15 cellular contexts compared by ENCODE assay signal in the genomic region with DNA sequence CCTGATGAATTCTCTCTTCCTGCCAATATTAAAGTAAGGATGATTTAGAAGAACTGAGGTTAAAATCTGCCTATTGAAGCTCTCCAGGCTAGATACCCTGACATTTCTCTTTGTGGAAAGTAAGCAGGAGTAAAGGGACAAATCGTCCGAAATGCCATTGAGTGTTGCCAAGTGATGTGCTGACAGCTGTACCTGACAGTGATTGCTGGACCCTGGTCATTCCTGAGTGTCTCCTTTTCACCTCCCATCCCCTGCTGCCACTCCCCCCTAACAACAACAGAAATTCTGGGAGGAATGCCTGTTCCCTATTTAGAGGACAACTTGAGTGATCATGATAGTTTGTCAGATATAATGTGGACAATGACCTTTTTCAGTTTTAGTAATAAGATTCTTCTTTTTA. TPM values are rescaled to one million over a fixed set of nuclear protein-coding genes. Genes with fewer than 3 reads are reported as not detected.
DNase-seq lines count a peak whose midpoint lies in the region; ATAC-seq and TF ChIP-seq lines count a peak whose summit lies in the region.
"Had no signal": no experiment of that assay in that cellular context is flagged by ENCODE, and none has a peak within 500 bp of the region (broad histone marks: within the 10 kb centered on the region; RNA-seq: fewer than 3 reads in every experiment).

No MANE protein-coding gene starts in this region.

- H3K9me3 ChIP-seq in gastrocnemius medialis, result no peaks in the 10 kb centered on the region
- H3K9me3 ChIP-seq in WERI-Rb-1 (ENCODE audit: severe bottlenecking), result no peaks in the 10 kb centered on the region
- H3K9me3 ChIP-seq: HAP-1 had no signal

- no peaks in the 10 kb centered on the region for H3K9me3 Mint-ChIP-seq in activated CD4-positive, alpha-beta T cell treated with anti-CD3 and anti-CD28 coated beads, Interleukin-2, amount 10 ng/mL, durations not matched to agents 24 days and 14 days
- H3K9me3 Mint-ChIP-seq in progenitor cell of endocrine pancreas (ENCODE audit: low read depth), result no peaks in the 10 kb centered on the region
- H3K9me3 Mint-ChIP-seq: CD8-positive, alpha-beta T cell had no signal

- H3K36me3 Mint-ChIP-seq in activated CD4-positive, alpha-beta T cell treated with anti-CD3 and anti-CD28 coated beads, Interleukin-2, amount 10 ng/mL, durations not matched to agents 24 days and 14 days (ENCODE audit: low read depth), result no peaks in the 10 kb centered on the region
- no peaks in the 10 kb centered on the region for H3K36me3 Mint-ChIP-seq in progenitor cell of endocrine pancreas (ENCODE audit: insufficient read depth)
- H3K36me3 Mint-ChIP-seq: CD14-positive monocyte; CD8-positive, alpha-beta T cell had no signal

- TF ChIP-seq CTCF in progenitor cell of endocrine pancreas (IDR thresholded peaks at IDR 0.05; ENCODE audit: unreplicated experiment) (no peak), gastrocnemius medialis (IDR thresholded peaks at IDR 0.05 in 4 of 5, conservative IDR thresholded peaks at IDR 0.05 in 1 of 5) (no peak), WERI-Rb-1 (IDR thresholded peaks at IDR 0.05; ENCODE audit: low read depth, low read length) (no peak)

- peak; percentile 77 to 87 for ATAC-seq in left cardiac atrium
- peak; percentile 46 for ATAC-seq in left lobe of liver
- no peak for ATAC-seq in gastrocnemius medialis
- ATAC-seq: CD8-positive, alpha-beta T cell had no signal

- H3K27ac Mint-ChIP-seq in activated CD4-positive, alpha-beta T cell treated with anti-CD3 and anti-CD28 coated beads, Interleukin-2, amount 10 ng/mL, durations not matched to agents 24 days and 14 days, result no peak overlapping the region
- peak overlapping the region; percentile 25 for H3K27ac Mint-ChIP-seq in progenitor cell of endocrine pancreas
- H3K27ac Mint-ChIP-seq: CD14-positive monocyte; CD8-positive, alpha-beta T cell had no signal

- H3K4me3 Mint-ChIP-seq in activated CD4-positive, alpha-beta T cell treated with anti-CD3 and anti-CD28 coated beads, Interleukin-2, amount 10 ng/mL, durations not matched to agents 24 days and 14 days, result no peak overlapping the region
- no peak overlapping the region for H3K4me3 Mint-ChIP-seq in progenitor cell of endocrine pancreas (ENCODE audit: low read depth)
- H3K4me3 Mint-ChIP-seq: CD14-positive monocyte; CD8-positive, alpha-beta T cell had no signal

- H3K4me3 ChIP-seq in gastrocnemius medialis, result no peak overlapping the region
- H3K4me3 ChIP-seq in WERI-Rb-1 (ENCODE audit: low read depth, low read length), result no peak overlapping the region
- H3K4me3 ChIP-seq: HAP-1 had no signal

- in situ Hi-C loops in gastrocnemius medialis (cut with MboI; ENCODE audit: low sequenced_read_pairs in 4 of 4), result no loop called here

- H3K27me3 ChIP-seq in gastrocnemius medialis (no peaks in the 10 kb centered on the region), WERI-Rb-1 (ENCODE audit: insufficient read depth, low read depth, severe bottlenecking) (no peaks in the 10 kb centered on the region)

- TF ChIP-seq POLR2A in gastrocnemius medialis (IDR thresholded peaks at IDR 0.05), result no peak

- intact Hi-C loops in activated CD4-positive, alpha-beta T cell treated with anti-CD3 and anti-CD28 coated beads, Interleukin-2, amount 10 ng/mL, durations not matched to agents 24 days and 14 days (cut with micrococcal nuclease), result no loop called here
- intact Hi-C loops in left cardiac atrium (cut with DNase I), result no loop called here
- intact Hi-C loops in gastrocnemius medialis (cut with DNase I; ENCODE audit: low total_unique reads), result no loop called here

- H3K36me3 ChIP-seq in gastrocnemius medialis, result no peaks in the 10 kb centered on the region
- H3K36me3 ChIP-seq in WERI-Rb-1, result no peaks in the 10 kb centered on the region
- H3K36me3 ChIP-seq: HAP-1 had no signal

- peak; percentile 41 for DNase-seq in activated CD4-positive, alpha-beta T cell treated with anti-CD3 and anti-CD28 coated beads, Interleukin-2, amount 10 ng/mL, durations not matched to agents 24 days and 14 days
- no peak for DNase-seq in activated CD4-positive, alpha-beta T cell treated with anti-CD3 and anti-CD28 coated beads, Interleukin-2, amount 50 U/mL, for 1 hour
- DNase-seq in left cardiac atrium (no peak), left lobe of liver (ENCODE audit: low spot score) (no peak), progenitor cell of endocrine pancreas (ENCODE audit: low spot score, unreplicated experiment) (no peak), gastrocnemius medialis (no peak), amygdala (lab: John Stamatoyannopoulos, UW) (no peak), WERI-Rb-1 (no peak)
- DNase-seq: CD8-positive, alpha-beta T cell; COR-L47; DND-41; GDM1 had no signal

- H3K27ac ChIP-seq in gastrocnemius medialis, result no peak overlapping the region
- H3K27ac ChIP-seq in WERI-Rb-1, result no peak overlapping the region
- H3K27ac ChIP-seq: 22Rv1 had no signal

- peaks cover 13% of the 10 kb centered on the region in 2 donors for H3K4me1 ChIP-seq in gastrocnemius medialis

- peaks cover 20% of the 10 kb centered on the region for H3K27me3 Mint-ChIP-seq in activated CD4-positive, alpha-beta T cell treated with anti-CD3 and anti-CD28 coated beads, Interleukin-2, amount 10 ng/mL, durations not matched to agents 24 days and 14 days
- H3K27me3 Mint-ChIP-seq in progenitor cell of endocrine pancreas, result no peaks in the 10 kb centered on the region

- no peaks in the 10 kb centered on the region for H3K4me1 Mint-ChIP-seq in activated CD4-positive, alpha-beta T cell treated with anti-CD3 and anti-CD28 coated beads, Interleukin-2, amount 10 ng/mL, durations not matched to agents 24 days and 14 days
- peaks cover 35% of the 10 kb centered on the region for H3K4me1 Mint-ChIP-seq in progenitor cell of endocrine pancreas (ENCODE audit: low read depth)
- H3K4me1 Mint-ChIP-seq: CD14-positive monocyte had no signal

RNA-seq across cellular contexts. Expression of a gene that starts 55.8 kb away (rescaled TPM):
- 4.5 and 4.8 TPM in 2 replicates for total RNA-seq in activated CD4-positive, alpha-beta T cell treated with anti-CD3 and anti-CD28 coated beads, Interleukin-2, amount 10 ng/mL, durations not matched to agents 24 days and 14 days
- total RNA-seq in left cardiac atrium, result 10 to 100 TPM; 59.2 to 75.3 TPM
- 33.6 TPM for total RNA-seq in left lobe of liver
- total RNA-seq in progenitor cell of endocrine pancreas, result 112 and 116 TPM in 2 replicates
- total RNA-seq in gastrocnemius medialis, result 10 to 100 TPM; 14.5 to 33.1 (median 26.9) TPM

RNA-seq across cellular contexts. Expression of a gene that starts 56.5 kb away (rescaled TPM):
- 26.3 and 34.8 TPM in 2 replicates for total RNA-seq in activated CD4-positive, alpha-beta T cell treated with anti-CD3 and anti-CD28 coated beads, Interleukin-2, amount 10 ng/mL, durations not matched to agents 24 days and 14 days
- 10 to 100 TPM; 21.6 to 30.6 TPM for total RNA-seq in left cardiac atrium
- total RNA-seq in left lobe of liver, result 10.4 TPM
- 39.9 and 42.8 TPM in 2 replicates for total RNA-seq in progenitor cell of endocrine pancreas
- 10 to 100 TPM; 14.8 to 29.4 (median 24.4) TPM for total RNA-seq in gastrocnemius medialis

Comparison
In these comparisons a context has a peak if more than half of its experiments do, and no peak if none do; other contexts are left out.
1. ATAC-seq: peak in left cardiac atrium (2 of 2) and left lobe of liver (single experiment); none in gastrocnemius medialis (0 of 2).